3 cellular contexts compared by ENCODE assay signal in the genomic region with DNA sequence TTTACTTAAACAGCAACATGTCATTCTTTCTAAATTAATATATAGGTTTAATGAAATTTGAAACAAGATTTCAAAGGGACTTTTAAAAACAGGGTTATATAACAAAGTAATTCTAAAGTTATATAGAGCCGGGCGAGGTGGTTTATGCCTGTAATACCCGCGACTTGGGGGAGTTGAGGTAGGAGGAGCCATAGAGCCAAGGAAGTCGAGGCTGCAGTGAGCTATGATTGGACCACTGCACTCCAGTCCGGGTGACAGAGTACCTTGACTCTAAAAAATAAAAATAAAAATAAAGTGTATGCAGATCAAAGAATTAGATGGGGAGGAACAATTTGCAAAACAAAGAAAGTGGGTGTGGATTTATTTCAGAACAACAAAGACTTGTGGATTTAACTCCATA.
A peak's percentile ranks its signal among the peaks of the same experiment; 100 is the strongest.
TF ChIP-seq lines count a peak whose summit lies in the region.

No MANE protein-coding gene starts in this region.

TF ChIP-seq in GM23338, 12 proteins besides CTCF, POLR2A, EP300 and RAD21 (continues in another document):
- TF ChIP-seq CREB1 (CRISPR knock-in tag; IDR thresholded peaks at IDR 0.05; ENCODE audit: low read depth) (no peak), STAT1 (IDR thresholded peaks at IDR 0.05; ENCODE audit: unreplicated experiment) (no peak), ZNF331 (CRISPR knock-in tag; IDR thresholded peaks at IDR 0.05; ENCODE audit: low read depth) (no peak), ETS1 (IDR thresholded peaks at IDR 0.05) (no peak), NANOG (IDR thresholded peaks at IDR 0.05; ENCODE audit: borderline replicate concordance) (no peak), ZNF114 (CRISPR knock-in tag; IDR thresholded peaks at IDR 0.05) (no peak), POLR2AphosphoS5 (IDR thresholded peaks at IDR 0.05; ENCODE audit: low read depth) (no peak)

TF ChIP-seq in HCT116, 20 proteins besides CTCF, POLR2A, EP300 and RAD21:
- no peak for TF ChIP-seq TCF7L2 (IDR thresholded peaks at IDR 0.05; ENCODE audit: borderline replicate concordance, extremely low read depth, insufficient read depth, insufficient read length)

TF ChIP-seq in K562, 482 proteins besides CTCF, POLR2A, EP300 and RAD21:
- peak; percentile 71 for TF ChIP-seq NFYB (IDR thresholded peaks at IDR 0.05; ENCODE audit: extremely low read depth, insufficient read length)
- TF ChIP-seq MCM3 (IDR thresholded peaks at IDR 0.05) = no peak
- no peak for TF ChIP-seq PTRF (tag; IDR thresholded peaks at IDR 0.05)
- no peak for TF ChIP-seq ZNF785 (CRISPR knock-in tag; IDR thresholded peaks at IDR 0.05)
- TF ChIP-seq HMG20B (CRISPR knock-in tag; IDR thresholded peaks at IDR 0.05) = no peak
- no peak for TF ChIP-seq ZNF124 (CRISPR knock-in tag; IDR thresholded peaks at IDR 0.05)
- TF ChIP-seq, protein P1, sequence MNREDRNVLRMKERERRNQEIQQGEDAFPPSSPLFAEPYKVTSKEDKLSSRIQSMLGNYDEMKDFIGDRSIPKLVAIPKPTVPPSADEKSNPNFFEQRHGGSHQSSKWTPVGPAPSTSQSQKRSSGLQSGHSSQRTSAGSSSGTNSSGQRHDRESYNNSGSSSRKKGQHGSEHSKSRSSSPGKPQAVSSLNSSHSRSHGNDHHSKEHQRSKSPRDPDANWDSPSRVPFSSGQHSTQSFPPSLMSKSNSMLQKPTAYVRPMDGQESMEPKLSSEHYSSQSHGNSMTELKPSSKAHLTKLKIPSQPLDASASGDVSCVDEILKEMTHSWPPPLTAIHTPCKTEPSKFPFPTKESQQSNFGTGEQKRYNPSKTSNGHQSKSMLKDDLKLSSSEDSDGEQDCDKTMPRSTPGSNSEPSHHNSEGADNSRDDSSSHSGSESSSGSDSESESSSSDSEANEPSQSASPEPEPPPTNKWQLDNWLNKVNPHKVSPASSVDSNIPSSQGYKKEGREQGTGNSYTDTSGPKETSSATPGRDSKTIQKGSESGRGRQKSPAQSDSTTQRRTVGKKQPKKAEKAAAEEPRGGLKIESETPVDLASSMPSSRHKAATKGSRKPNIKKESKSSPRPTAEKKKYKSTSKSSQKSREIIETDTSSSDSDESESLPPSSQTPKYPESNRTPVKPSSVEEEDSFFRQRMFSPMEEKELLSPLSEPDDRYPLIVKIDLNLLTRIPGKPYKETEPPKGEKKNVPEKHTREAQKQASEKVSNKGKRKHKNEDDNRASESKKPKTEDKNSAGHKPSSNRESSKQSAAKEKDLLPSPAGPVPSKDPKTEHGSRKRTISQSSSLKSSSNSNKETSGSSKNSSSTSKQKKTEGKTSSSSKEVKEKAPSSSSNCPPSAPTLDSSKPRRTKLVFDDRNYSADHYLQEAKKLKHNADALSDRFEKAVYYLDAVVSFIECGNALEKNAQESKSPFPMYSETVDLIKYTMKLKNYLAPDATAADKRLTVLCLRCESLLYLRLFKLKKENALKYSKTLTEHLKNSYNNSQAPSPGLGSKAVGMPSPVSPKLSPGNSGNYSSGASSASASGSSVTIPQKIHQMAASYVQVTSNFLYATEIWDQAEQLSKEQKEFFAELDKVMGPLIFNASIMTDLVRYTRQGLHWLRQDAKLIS (CRISPR knock-in tag; IDR thresholded peaks at IDR 0.05) = no peak
- TF ChIP-seq YY1 (IDR thresholded peaks at IDR 0.05; ENCODE audit: borderline replicate concordance in 1 of 3, control insufficient read depth in 1 of 3, extremely low read depth in 1 of 3, insufficient read depth in 3 of 3, insufficient read length in 1 of 3, insufficient replicate concordance in 2 of 3, low read depth in 1 of 3, low read length in 2 of 3) = no peak
